1 cellular context compared by ENCODE assay signal in the genomic region with DNA sequence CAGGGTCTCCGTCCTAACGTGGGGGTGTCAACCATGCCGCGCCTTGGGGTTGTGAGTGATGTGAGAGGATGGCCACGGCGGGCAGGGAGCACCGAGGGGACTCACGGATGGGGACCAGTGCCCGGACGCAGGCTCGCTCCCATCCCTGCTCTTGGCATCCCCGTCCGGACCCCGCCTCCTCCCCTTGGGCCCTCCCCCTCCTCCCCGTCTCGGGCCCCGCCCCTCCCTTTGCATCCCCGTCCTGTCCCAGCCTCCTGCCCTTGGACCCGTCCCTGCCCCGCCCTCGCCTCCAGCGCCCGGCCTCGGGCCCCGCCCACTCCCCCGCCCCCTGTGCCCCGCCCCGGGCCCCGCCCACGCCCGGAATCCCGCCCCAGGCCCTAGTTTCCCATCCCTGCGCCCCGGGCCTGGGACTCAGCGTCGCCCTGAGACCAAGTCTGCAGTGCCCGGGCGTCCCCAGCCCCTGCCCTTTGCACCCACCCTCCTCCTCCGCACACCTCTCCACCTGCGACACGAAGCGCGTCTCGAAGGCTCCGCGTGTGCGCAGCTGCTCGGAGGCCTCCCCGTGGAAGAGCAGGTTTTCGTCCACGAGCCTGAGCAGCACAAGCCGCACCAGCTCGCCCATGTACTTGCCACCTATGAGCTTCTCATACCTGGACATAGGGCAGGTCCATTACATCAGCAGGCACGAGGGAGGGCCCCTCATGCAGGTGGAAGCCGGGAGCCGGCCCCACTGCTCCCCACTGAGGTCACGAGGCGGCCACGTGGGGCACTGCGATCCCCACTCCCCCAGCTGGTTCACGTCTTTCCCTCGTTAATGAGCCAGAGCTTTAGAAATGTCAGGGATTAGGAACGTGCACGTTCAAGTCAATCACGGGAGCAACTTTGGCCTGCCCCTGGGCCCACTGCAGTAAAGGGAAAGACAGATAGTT.
TF ChIP-seq lines count a peak whose summit lies in the region.

No MANE protein-coding gene starts in this region.

TF ChIP-seq in K562, 482 proteins besides CTCF, POLR2A, EP300 and RAD21 (continued from another document and continues in another):
- TF ChIP-seq, protein P1, sequence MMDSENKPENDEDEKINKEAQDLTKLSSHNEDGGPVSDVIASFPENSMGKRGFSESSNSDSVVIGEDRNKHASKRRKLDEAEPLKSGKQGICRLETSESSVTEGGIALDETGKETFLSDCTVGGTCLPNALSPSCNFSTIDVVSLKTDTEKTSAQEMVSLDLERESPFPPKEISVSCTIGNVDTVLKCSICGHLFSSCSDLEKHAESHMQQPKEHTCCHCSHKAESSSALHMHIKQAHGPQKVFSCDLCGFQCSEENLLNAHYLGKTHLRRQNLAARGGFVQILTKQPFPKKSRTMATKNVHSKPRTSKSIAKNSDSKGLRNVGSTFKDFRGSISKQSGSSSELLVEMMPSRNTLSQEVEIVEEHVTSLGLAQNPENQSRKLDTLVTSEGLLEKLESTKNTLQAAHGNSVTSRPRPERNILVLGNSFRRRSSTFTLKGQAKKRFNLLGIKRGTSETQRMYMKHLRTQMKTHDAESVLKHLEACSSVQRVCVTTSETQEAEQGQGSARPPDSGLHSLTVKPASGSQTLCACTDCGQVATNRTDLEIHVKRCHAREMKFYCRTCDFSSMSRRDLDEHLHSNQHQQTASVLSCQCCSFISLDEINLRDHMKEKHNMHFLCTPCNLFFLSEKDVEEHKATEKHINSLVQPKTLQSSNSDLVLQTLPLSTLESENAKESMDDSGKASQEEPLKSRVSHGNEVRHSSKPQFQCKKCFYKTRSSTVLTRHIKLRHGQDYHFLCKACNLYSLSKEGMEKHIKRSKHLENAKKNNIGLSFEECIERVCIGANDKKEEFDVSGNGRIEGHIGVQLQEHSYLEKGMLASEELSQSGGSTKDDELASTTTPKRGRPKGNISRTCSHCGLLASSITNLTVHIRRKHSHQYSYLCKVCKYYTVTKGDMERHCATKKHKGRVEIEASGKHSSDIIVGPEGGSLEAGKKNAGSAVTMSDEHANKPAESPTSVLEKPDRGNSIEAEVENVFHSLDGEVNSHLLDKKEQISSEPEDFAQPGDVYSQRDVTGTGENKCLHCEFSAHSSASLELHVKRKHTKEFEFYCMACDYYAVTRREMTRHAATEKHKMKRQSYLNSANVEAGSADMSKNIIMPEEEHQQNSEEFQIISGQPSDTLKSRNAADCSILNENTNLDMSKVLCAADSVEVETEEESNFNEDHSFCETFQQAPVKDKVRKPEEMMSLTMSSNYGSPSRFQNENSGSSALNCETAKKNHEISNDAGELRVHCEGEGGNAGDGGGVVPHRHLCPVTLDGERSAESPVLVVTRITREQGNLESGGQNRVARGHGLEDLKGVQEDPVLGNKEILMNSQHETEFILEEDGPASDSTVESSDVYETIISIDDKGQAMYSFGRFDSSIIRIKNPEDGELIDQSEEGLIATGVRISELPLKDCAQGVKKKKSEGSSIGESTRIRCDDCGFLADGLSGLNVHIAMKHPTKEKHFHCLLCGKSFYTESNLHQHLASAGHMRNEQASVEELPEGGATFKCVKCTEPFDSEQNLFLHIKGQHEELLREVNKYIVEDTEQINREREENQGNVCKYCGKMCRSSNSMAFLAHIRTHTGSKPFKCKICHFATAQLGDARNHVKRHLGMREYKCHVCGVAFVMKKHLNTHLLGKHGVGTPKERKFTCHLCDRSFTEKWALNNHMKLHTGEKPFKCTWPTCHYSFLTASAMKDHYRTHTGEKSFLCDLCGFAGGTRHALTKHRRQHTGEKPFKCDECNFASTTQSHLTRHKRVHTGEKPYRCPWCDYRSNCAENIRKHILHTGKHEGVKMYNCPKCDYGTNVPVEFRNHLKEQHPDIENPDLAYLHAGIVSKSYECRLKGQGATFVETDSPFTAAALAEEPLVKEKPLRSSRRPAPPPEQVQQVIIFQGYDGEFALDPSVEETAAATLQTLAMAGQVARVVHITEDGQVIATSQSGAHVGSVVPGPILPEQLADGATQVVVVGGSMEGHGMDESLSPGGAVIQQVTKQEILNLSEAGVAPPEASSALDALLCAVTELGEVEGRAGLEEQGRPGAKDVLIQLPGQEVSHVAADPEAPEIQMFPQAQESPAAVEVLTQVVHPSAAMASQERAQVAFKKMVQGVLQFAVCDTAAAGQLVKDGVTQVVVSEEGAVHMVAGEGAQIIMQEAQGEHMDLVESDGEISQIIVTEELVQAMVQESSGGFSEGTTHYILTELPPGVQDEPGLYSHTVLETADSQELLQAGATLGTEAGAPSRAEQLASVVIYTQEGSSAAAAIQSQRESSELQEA (IDR thresholded peaks at IDR 0.05; ENCODE audit: low read depth) = no peak
- TF ChIP-seq, protein P2, sequence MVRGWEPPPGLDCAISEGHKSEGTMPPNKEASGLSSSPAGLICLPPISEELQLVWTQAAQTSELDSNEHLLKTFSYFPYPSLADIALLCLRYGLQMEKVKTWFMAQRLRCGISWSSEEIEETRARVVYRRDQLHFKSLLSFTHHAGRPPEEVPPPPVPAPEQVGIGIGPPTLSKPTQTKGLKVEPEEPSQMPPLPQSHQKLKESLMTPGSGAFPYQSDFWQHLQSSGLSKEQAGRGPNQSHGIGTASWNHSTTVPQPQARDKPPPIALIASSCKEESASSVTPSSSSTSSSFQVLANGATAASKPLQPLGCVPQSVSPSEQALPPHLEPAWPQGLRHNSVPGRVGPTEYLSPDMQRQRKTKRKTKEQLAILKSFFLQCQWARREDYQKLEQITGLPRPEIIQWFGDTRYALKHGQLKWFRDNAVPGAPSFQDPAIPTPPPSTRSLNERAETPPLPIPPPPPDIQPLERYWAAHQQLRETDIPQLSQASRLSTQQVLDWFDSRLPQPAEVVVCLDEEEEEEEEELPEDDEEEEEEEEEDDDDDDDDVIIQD (CRISPR knock-in tag; IDR thresholded peaks at IDR 0.05) = no peak
- TF ChIP-seq CCAR2 (IDR thresholded peaks at IDR 0.05; ENCODE audit: low read depth, low read length) (no peak), GATAD2A (IDR thresholded peaks at IDR 0.05) (no peak), OTX1 (CRISPR knock-in tag; IDR thresholded peaks at IDR 0.05) (no peak), XRCC5 (IDR thresholded peaks at IDR 0.05; ENCODE audit: low read depth, low read length) (no peak), NFXL1 (CRISPR knock-in tag; IDR thresholded peaks at IDR 0.05) (no peak), ASH1L (IDR thresholded peaks at IDR 0.05; ENCODE audit: borderline replicate concordance, low read depth, partially characterized antibody) (no peak), EP400 (IDR thresholded peaks at IDR 0.05) (peak; percentile 71), CBFB (CRISPR knock-in tag; IDR thresholded peaks at IDR 0.05) (no peak), TOE1 (IDR thresholded peaks at IDR 0.05; ENCODE audit: borderline replicate concordance) (no peak), TOE1 (CRISPR knock-in tag; IDR thresholded peaks at IDR 0.05; ENCODE audit: borderline replicate concordance, low read depth) (0 out of 2 replicates have a peak, but pooled peaks have one; percentile 69), SREBF2 (CRISPR knock-in tag; IDR thresholded peaks at IDR 0.05) (no peak), MCM7 (IDR thresholded peaks at IDR 0.05) (no peak), GABPA (tag; conservative IDR thresholded peaks at IDR 0.05; ENCODE audit: low read depth) (no peak), ZNF766 (CRISPR knock-in tag; conservative IDR thresholded peaks at IDR 0.05) (no peak), NFIX (CRISPR knock-in tag; IDR thresholded peaks at IDR 0.05; ENCODE audit: low read depth) (no peak), CXXC5 (CRISPR knock-in tag; IDR thresholded peaks at IDR 0.05) (peak; percentile 63), FOXK1 (CRISPR knock-in tag; IDR thresholded peaks at IDR 0.05; ENCODE audit: borderline replicate concordance) (0 out of 2 replicates have a peak, but pooled peaks have one; percentile 58), TARDBP (IDR thresholded peaks at IDR 0.05) (no peak), ZNF507 (tag; conservative IDR thresholded peaks at IDR 0.05) (no peak), NCOA4 (IDR thresholded peaks at IDR 0.05; ENCODE audit: partially characterized antibody) (no peak), ZNF316 (IDR thresholded peaks at IDR 0.05) (no peak), ZNF224 (CRISPR knock-in tag; IDR thresholded peaks at IDR 0.05) (0 out of 2 replicates have a peak, but pooled peaks have one; percentile 64), MED1 (CRISPR knock-in tag; IDR thresholded peaks at IDR 0.05; ENCODE audit: borderline replicate concordance) (no peak), ARID1B (IDR thresholded peaks at IDR 0.05) (no peak)
- TF ChIP-seq, protein P3, sequence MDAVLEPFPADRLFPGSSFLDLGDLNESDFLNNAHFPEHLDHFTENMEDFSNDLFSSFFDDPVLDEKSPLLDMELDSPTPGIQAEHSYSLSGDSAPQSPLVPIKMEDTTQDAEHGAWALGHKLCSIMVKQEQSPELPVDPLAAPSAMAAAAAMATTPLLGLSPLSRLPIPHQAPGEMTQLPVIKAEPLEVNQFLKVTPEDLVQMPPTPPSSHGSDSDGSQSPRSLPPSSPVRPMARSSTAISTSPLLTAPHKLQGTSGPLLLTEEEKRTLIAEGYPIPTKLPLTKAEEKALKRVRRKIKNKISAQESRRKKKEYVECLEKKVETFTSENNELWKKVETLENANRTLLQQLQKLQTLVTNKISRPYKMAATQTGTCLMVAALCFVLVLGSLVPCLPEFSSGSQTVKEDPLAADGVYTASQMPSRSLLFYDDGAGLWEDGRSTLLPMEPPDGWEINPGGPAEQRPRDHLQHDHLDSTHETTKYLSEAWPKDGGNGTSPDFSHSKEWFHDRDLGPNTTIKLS (IDR thresholded peaks at IDR 0.05; ENCODE audit: borderline replicate concordance, low read depth) = no peak
- TF ChIP-seq, protein P4, sequence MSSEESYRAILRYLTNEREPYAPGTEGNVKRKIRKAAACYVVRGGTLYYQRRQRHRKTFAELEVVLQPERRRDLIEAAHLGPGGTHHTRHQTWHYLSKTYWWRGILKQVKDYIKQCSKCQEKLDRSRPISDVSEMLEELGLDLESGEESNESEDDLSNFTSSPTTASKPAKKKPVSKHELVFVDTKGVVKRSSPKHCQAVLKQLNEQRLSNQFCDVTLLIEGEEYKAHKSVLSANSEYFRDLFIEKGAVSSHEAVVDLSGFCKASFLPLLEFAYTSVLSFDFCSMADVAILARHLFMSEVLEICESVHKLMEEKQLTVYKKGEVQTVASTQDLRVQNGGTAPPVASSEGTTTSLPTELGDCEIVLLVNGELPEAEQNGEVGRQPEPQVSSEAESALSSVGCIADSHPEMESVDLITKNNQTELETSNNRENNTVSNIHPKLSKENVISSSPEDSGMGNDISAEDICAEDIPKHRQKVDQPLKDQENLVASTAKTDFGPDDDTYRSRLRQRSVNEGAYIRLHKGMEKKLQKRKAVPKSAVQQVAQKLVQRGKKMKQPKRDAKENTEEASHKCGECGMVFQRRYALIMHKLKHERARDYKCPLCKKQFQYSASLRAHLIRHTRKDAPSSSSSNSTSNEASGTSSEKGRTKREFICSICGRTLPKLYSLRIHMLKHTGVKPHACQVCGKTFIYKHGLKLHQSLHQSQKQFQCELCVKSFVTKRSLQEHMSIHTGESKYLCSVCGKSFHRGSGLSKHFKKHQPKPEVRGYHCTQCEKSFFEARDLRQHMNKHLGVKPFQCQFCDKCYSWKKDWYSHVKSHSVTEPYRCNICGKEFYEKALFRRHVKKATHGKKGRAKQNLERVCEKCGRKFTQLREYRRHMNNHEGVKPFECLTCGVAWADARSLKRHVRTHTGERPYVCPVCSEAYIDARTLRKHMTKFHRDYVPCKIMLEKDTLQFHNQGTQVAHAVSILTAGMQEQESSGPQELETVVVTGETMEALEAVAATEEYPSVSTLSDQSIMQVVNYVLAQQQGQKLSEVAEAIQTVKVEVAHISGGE (CRISPR knock-in tag; IDR thresholded peaks at IDR 0.05) = no peak
- TF ChIP-seq, protein P5, sequence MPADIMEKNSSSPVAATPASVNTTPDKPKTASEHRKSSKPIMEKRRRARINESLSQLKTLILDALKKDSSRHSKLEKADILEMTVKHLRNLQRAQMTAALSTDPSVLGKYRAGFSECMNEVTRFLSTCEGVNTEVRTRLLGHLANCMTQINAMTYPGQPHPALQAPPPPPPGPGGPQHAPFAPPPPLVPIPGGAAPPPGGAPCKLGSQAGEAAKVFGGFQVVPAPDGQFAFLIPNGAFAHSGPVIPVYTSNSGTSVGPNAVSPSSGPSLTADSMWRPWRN (IDR thresholded peaks at IDR 0.05; ENCODE audit: low read depth) = no peak
- TF ChIP-seq, protein P6, sequence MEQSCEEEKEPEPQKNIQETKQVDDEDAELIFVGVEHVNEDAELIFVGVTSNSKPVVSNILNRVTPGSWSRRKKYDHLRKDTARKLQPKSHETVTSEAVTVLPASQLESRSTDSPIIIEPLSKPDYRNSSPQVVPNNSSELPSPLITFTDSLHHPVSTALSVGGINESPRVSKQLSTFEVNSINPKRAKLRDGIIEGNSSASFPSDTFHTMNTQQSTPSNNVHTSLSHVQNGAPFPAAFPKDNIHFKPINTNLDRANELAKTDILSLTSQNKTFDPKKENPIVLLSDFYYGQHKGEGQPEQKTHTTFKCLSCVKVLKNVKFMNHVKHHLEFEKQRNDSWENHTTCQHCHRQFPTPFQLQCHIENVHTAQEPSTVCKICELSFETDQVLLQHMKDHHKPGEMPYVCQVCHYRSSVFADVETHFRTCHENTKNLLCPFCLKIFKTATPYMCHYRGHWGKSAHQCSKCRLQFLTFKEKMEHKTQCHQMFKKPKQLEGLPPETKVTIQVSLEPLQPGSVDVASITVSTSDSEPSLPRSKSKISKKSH (CRISPR knock-in tag; IDR thresholded peaks at IDR 0.05) = no peak
- TF ChIP-seq, protein P7, sequence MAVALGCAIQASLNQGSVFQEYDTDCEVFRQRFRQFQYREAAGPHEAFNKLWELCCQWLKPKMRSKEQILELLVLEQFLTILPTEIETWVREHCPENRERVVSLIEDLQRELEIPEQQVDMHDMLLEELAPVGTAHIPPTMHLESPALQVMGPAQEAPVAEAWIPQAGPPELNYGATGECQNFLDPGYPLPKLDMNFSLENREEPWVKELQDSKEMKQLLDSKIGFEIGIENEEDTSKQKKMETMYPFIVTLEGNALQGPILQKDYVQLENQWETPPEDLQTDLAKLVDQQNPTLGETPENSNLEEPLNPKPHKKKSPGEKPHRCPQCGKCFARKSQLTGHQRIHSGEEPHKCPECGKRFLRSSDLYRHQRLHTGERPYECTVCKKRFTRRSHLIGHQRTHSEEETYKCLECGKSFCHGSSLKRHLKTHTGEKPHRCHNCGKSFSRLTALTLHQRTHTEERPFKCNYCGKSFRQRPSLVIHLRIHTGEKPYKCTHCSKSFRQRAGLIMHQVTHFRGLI (CRISPR knock-in tag; IDR thresholded peaks at IDR 0.05) = no peak
- TF ChIP-seq, protein P8, sequence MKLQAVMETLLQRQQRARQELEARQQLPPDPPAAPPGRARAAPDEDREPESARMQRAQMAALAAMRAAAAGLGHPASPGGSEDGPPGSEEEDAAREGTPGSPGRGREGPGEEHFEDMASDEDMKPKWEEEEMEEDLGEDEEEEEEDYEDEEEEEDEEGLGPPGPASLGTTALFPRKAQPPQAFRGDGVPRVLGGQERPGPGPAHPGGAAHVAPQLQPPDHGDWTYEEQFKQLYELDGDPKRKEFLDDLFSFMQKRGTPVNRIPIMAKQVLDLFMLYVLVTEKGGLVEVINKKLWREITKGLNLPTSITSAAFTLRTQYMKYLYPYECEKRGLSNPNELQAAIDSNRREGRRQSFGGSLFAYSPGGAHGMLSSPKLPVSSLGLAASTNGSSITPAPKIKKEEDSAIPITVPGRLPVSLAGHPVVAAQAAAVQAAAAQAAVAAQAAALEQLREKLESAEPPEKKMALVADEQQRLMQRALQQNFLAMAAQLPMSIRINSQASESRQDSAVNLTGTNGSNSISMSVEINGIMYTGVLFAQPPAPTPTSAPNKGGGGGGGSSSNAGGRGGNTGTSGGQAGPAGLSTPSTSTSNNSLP (IDR thresholded peaks at IDR 0.05; ENCODE audit: borderline replicate concordance, low read depth, low read length) = no peak
